ENCODE assay signal across 8 cellular contexts in genomic region chr12:14768823-14769405, GRCh38. TPM values are rescaled to one million over a fixed set of nuclear protein-coding genes. Genes with fewer than 3 reads are reported as not detected.
DNase-seq lines count a peak whose midpoint lies in the region; ATAC-seq and TF ChIP-seq lines count a peak whose summit lies in the region.

No MANE protein-coding gene starts in this region.

- H3K27me3 ChIP-seq in mucosa of rectum (ENCODE audit: control insufficient read depth in 2 of 2, insufficient read depth in 2 of 2, low read length in 2 of 2) (no peaks in the 10 kb centered on the region), thyroid gland (no peaks in the 10 kb centered on the region)

- DNase-seq in EL (peak; percentile 37), T-cell (peak in 14 of 34 experiments; percentile 3 to 31 (median 14)), cerebellar cortex (ENCODE audit: low spot score) (peak; percentile 31), thyroid gland (peak; percentile 20 to 25), LoVo (ENCODE audit: low spot score) (no peak), foreskin melanocyte (no peak), OCI-M2 (lab: John Stamatoyannopoulos, UW; ENCODE audit: unreplicated experiment) (no peak)

- CTCF ChIA-PET in T-cell (lab: Charles Lee): interaction anchor here (0.7 to 9.8 kb wide), 8 partner anchors 21 to 816 kb away, joined by 3 to 122 read pairs (median 5); partner anchors contain the start of genes ARHGDIB (in 1 of the 2), C12orf60 (in 1 of the 2) and WBP11 (in 1 of the 2)

- H3K4me1 ChIP-seq in mucosa of rectum (ENCODE audit: control insufficient read depth in 2 of 2, insufficient read depth in 2 of 2, low read length in 2 of 2) (peaks cover 6 to 7% of the 10 kb centered on the region in 2 donors), thyroid gland (peaks cover 7 to 14% of the 10 kb centered on the region in 2 donors)

- peak overlapping the region; percentile 91 to 99 (median 99) for H3K4me3 Mint-ChIP-seq in T-cell

- H3K9me3 ChIP-seq in mucosa of rectum (ENCODE audit: control insufficient read depth in 2 of 2, low read length in 2 of 2): no peaks in the 10 kb centered on the region
- no peaks in the 10 kb centered on the region for H3K9me3 ChIP-seq in thyroid gland

- H3K4me1 Mint-ChIP-seq in T-cell: peaks cover 52 to 63% (median 55%) of the 10 kb centered on the region in 3 donors

- no peak for TF ChIP-seq CTCF in thyroid gland (IDR thresholded peaks at IDR 0.05)

- peaks cover 8 to 17% (median 15%) of the 10 kb centered on the region in 3 donors for H3K9me3 Mint-ChIP-seq in T-cell

- peak in 1 of 2 donors; percentile 15 for TF ChIP-seq POLR2A in thyroid gland (IDR thresholded peaks at IDR 0.05)

- H3K27ac Mint-ChIP-seq in T-cell: peak overlapping the region; percentile 99

- POLR2A ChIA-PET in T-cell (lab: Charles Lee): interaction anchor here (1.3 to 8.3 kb wide), 7 partner anchors 31 to 403 kb away, joined by 3 to 121 read pairs (median 5); partner anchors contain the start of genes ATF7IP (in 1 of the 2), C12orf60 (in 1 of the 2) and WBP11 (in 1 of the 2)

- H3K9ac ChIP-seq in mucosa of rectum (ENCODE audit: low read depth in 1 of 2, low read length in 2 of 2): peak overlapping the region; percentile 98 to 100

- peak overlapping the region; percentile 97 to 99 for H3K27ac ChIP-seq in mucosa of rectum (ENCODE audit: low read depth in 2 of 2, low read length in 2 of 2)
- peak overlapping the region; percentile 86 to 96 (median 94) for H3K27ac ChIP-seq in thyroid gland

- H3K36me3 ChIP-seq in mucosa of rectum (ENCODE audit: control insufficient read depth in 2 of 2, insufficient read depth in 2 of 2, low read length in 2 of 2) (no peaks in the 10 kb centered on the region), thyroid gland (no peaks in the 10 kb centered on the region)

- intact Hi-C loops in thyroid gland (cut with DNase I): no loop called here

- 23 to 28% methylated on average over 15 of the region's 16 CpGs for WGBS in thyroid gland, 2 donors

- H3K36me3 Mint-ChIP-seq in T-cell: peaks cover 41% of the 10 kb centered on the region

- ATAC-seq in T-cell (replicated peaks in 1 of 4): no peak

- H3K4me3 ChIP-seq in mucosa of rectum (ENCODE audit: low read length in 2 of 2): peak overlapping the region; percentile 98 to 99
- H3K4me3 ChIP-seq in thyroid gland (replicated peaks in 1 of 3): peak overlapping the region; percentile 75 to 93 (median 90)

- H3K27me3 Mint-ChIP-seq in T-cell: no peaks in the 10 kb centered on the region

RNA-seq across cellular contexts. Expression of gene WBP11, which starts 34.4 kb away (rescaled TPM):
- total RNA-seq in T-cell (100 to 1,000 TPM in 2 of 5 donors, 10 to 100 TPM in 3; 72.6 to 122 (median 80.6) TPM), thyroid gland (10 to 100 TPM; 23.3 to 34.7 (median 29.6) TPM)

RNA-seq across cellular contexts. Expression of gene C12orf60, which starts 34.6 kb away (rescaled TPM):
- total RNA-seq in T-cell (1 to 10 TPM in 2 of 5 donors, under 1 TPM in 2, not detected in 1; 0.50 to 1.4 (median 0.93) TPM), thyroid gland (1 to 10 TPM in 1 of 4 donors, under 1 TPM in 3; 0.33 to 2.5 (median 0.73) TPM)

RNA-seq across cellular contexts. Expression of gene SMCO3, which starts 45.1 kb away (rescaled TPM):
- total RNA-seq in T-cell (not detected), thyroid gland (1 to 10 TPM in 1 of 4 donors, under 1 TPM in 2, not detected in 1; 0.83 to 1.3 (median 0.89) TPM)

Comparison
In these comparisons a context has a peak if more than half of its experiments do, and no peak if none do; other contexts are left out.
1. DNase-seq: peak in EL (single experiment), cerebellar cortex (single experiment) and thyroid gland (2 of 2); none in LoVo (single experiment), foreskin melanocyte (single experiment) and OCI-M2 (single experiment).